ENCODE assay signal across 8 cellular contexts in the genomic region with DNA sequence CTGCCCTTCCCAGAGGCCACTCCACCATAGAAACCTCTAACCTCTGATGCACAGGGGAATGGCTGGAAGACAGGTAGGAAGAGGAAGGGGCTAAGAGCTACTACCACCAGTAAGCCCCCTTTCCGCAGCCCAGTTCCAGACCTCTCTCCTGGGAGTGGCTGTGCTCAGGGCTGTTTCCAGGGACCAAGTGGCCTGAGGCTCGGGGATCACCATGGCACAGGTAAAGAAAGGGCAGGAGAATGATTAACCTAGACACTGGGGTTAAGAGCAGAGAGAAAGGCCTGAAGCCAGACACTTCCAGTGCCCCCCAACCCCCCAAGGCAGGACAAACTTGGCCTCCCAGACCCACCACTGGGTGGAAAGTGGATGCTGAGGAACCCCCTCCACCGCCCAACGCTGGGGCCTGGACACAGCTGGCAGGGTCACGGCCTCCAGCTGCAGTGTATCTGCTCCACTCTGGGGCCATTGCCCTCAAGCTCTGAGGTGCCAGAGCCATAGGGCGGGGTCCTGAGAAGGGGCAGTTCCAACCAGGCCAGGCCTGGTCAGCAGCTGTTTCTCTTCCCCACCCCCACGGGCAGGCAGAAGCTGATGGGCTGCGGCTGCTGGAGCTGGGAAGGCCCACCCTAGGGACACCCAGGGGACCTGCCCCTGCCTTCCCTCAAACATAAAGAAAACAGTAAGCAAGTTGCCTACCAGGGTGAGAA. TPM values are rescaled to one million over a fixed set of nuclear protein-coding genes. Genes with fewer than 3 reads are reported as not detected.
DNase-seq lines count a peak whose midpoint lies in the region; ATAC-seq and TF ChIP-seq lines count a peak whose summit lies in the region.

No MANE protein-coding gene starts in this region.

- POLR2A ChIA-PET in HCT116 (lab: Charles Lee), result no interaction called here

- TF ChIP-seq RAD21 in HCT116 (IDR thresholded peaks at IDR 0.05; ENCODE audit: low read depth), result no peak

- H3K9me2 ChIP-seq in HCT116 (ENCODE audit: insufficient read depth), result no peaks in the 10 kb centered on the region

- H3K4me2 ChIP-seq in HCT116 (ENCODE audit: low read length), result peak overlapping the region; percentile 93

- H4K20me1 ChIP-seq in HCT116 (ENCODE audit: insufficient read depth), result no peaks in the 10 kb centered on the region; the same call in 1 of the 2 replicates

- H3K4me3 ChIP-seq in HCT116 (replicated peaks in 1 of 2; ENCODE audit: low read depth in 1 of 2, low read length in 2 of 2) (no peak overlapping the region), ascending aorta (peak overlapping the region; percentile 74 to 83), thoracic aorta (peak overlapping the region; percentile 87)

- H3K9me3 ChIP-seq in HCT116 (ENCODE audit: control insufficient read depth in 1 of 2, insufficient read depth in 1 of 2, low read depth in 1 of 2, low read length in 2 of 2) (no peaks in the 10 kb centered on the region), ascending aorta (no peaks in the 10 kb centered on the region), thoracic aorta (no peaks in the 10 kb centered on the region)

- peaks cover 21 to 44% of the 10 kb centered on the region in 2 experiments for H3K4me1 ChIP-seq in HCT116 (ENCODE audit: control insufficient read depth in 1 of 2, insufficient read depth in 2 of 2, low read length in 2 of 2)
- H3K4me1 ChIP-seq in ascending aorta, result peaks cover 6 to 25% of the 10 kb centered on the region in 2 donors
- peaks cover 24 to 62% of the 10 kb centered on the region in 2 donors for H3K4me1 ChIP-seq in thoracic aorta (ENCODE audit: control insufficient read depth in 1 of 2, low read depth in 2 of 2)

- peaks cover 36% of the 10 kb centered on the region for H3K79me2 ChIP-seq in HCT116 (ENCODE audit: insufficient read depth, low read length)

- H3K36me3 ChIP-seq in HCT116 (ENCODE audit: control insufficient read depth in 1 of 2, insufficient read depth in 2 of 2, low read length in 2 of 2) (peaks cover 7 to 14% of the 10 kb centered on the region in 2 experiments; a peak in 2 of 4 replicates), ascending aorta (peaks cover 27 to 31% of the 10 kb centered on the region in 2 donors), thoracic aorta (peaks cover 27% of the 10 kb centered on the region)

- BruUV-seq in HCT116 (replicated peaks; lab: Mats Ljungman, UMichigan), result no TSS peak

- TF ChIP-seq CTCF in 22Rv1 (IDR thresholded peaks at IDR 0.05) (no peak), HCT116 (IDR thresholded peaks at IDR 0.05 in 2 of 3, conservative IDR thresholded peaks at IDR 0.05 in 1 of 3; ENCODE audit: borderline replicate concordance in 1 of 3, insufficient read depth in 1 of 3, low read depth in 2 of 3, low read length in 2 of 3) (no peak), ascending aorta (IDR thresholded peaks at IDR 0.05) (no peak), thoracic aorta (IDR thresholded peaks at IDR 0.05) (no peak)

- 0 out of 2 replicates have a peak overlapping the region, but pooled peaks have one; percentile 87 for H3K9ac ChIP-seq in HCT116 (ENCODE audit: low read length)

- CTCF ChIA-PET in HCT116 (lab: Charles Lee), result no interaction called here

- H3K27ac ChIP-seq in 22Rv1 (peak overlapping the region; percentile 95), HCT116 (ENCODE audit: low read depth, low read length) (no peak overlapping the region; the same call in 1 of the 2 replicates), ascending aorta (peak overlapping the region; percentile 96 to 98), thoracic aorta (peak overlapping the region; percentile 97 to 99)

- intact Hi-C loops in HCT116 (cut with micrococcal nuclease) (no loop called here), ascending aorta (cut with DNase I) (loop anchor here (5.0 to 10.0 kb wide), 6 partner anchors 175 to 1908 kb away; partner anchors contain the start of genes COPA, DCAF8, IGSF8 and NCSTN)

- no peak for TF ChIP-seq POLR2A in HCT116 (IDR thresholded peaks at IDR 0.05; ENCODE audit: borderline replicate concordance, extremely low read depth, insufficient read depth, insufficient read length)

- RAD21 ChIA-PET in HCT116 (lab: Charles Lee; ENCODE audit: low non-redundant PET in 1 of 2, low total read pairs in 2 of 2, uncharacterized antibody in 2 of 2, unreplicated experiment in 2 of 2), result no interaction called here

- H2AFZ ChIP-seq in HCT116 (ENCODE audit: low read depth, low read length, poor library complexity, severe bottlenecking), result no peak overlapping the region

- DNase-seq in HCT116 (ENCODE audit: low read depth, low spot score) (no peak), ascending aorta (ENCODE audit: low spot score in 2 of 2) (peak in 1 of 2 donors; percentile 82), kidney tubule cell (ENCODE audit: low spot score) (peak; percentile 42), thoracic aorta (ENCODE audit: low spot score) (no peak), SHP77 treated with DMSO at 0.1 percent for 48 hours (lab: John Stamatoyannopoulos, UW) (no peak), NCI-H2107 treated with DMSO at 0.1 percent for 48 hours (lab: John Stamatoyannopoulos, UW; ENCODE audit: unreplicated experiment) (no peak)

- no peak for ATAC-seq in HCT116
- ATAC-seq in thoracic aorta (ENCODE audit: insufficient number of reproducible peaks, low FRiP score, low read depth), result no peak
- no peak for ATAC-seq in GM19467 (IDR thresholded peaks at IDR 0.05; ENCODE audit: unreplicated experiment)

- H3K27me3 ChIP-seq in HCT116 (ENCODE audit: insufficient read depth, low read length) (no peaks in the 10 kb centered on the region), ascending aorta (no peaks in the 10 kb centered on the region), thoracic aorta (replicated peaks; ENCODE audit: insufficient read depth) (no peaks in the 10 kb centered on the region)

TF ChIP-seq in HCT116, 20 proteins besides CTCF, POLR2A, EP300 and RAD21:
- TF ChIP-seq FOSL1 (IDR thresholded peaks at IDR 0.05; ENCODE audit: low read depth) (no peak), ZNF274 (IDR thresholded peaks at IDR 0.05; ENCODE audit: low read depth, low read length) (no peak), EZH2 (IDR thresholded peaks at IDR 0.05) (no peak), EZH2phosphoT487 (IDR thresholded peaks at IDR 0.05; ENCODE audit: borderline replicate concordance) (no peak), CBX3 (IDR thresholded peaks at IDR 0.05; ENCODE audit: low read depth) (no peak), EGR1 (IDR thresholded peaks at IDR 0.05; ENCODE audit: low read depth) (no peak), TCF7L2 (IDR thresholded peaks at IDR 0.05; ENCODE audit: borderline replicate concordance, extremely low read depth, insufficient read depth, insufficient read length) (no peak), ELF1 (IDR thresholded peaks at IDR 0.05; ENCODE audit: borderline replicate concordance, low read depth) (no peak), SRF (IDR thresholded peaks at IDR 0.05; ENCODE audit: low read depth) (no peak)
- TF ChIP-seq, protein P1, sequence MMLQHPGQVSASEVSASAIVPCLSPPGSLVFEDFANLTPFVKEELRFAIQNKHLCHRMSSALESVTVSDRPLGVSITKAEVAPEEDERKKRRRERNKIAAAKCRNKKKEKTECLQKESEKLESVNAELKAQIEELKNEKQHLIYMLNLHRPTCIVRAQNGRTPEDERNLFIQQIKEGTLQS (IDR thresholded peaks at IDR 0.05), result no peak
- TF ChIP-seq, protein P2, sequence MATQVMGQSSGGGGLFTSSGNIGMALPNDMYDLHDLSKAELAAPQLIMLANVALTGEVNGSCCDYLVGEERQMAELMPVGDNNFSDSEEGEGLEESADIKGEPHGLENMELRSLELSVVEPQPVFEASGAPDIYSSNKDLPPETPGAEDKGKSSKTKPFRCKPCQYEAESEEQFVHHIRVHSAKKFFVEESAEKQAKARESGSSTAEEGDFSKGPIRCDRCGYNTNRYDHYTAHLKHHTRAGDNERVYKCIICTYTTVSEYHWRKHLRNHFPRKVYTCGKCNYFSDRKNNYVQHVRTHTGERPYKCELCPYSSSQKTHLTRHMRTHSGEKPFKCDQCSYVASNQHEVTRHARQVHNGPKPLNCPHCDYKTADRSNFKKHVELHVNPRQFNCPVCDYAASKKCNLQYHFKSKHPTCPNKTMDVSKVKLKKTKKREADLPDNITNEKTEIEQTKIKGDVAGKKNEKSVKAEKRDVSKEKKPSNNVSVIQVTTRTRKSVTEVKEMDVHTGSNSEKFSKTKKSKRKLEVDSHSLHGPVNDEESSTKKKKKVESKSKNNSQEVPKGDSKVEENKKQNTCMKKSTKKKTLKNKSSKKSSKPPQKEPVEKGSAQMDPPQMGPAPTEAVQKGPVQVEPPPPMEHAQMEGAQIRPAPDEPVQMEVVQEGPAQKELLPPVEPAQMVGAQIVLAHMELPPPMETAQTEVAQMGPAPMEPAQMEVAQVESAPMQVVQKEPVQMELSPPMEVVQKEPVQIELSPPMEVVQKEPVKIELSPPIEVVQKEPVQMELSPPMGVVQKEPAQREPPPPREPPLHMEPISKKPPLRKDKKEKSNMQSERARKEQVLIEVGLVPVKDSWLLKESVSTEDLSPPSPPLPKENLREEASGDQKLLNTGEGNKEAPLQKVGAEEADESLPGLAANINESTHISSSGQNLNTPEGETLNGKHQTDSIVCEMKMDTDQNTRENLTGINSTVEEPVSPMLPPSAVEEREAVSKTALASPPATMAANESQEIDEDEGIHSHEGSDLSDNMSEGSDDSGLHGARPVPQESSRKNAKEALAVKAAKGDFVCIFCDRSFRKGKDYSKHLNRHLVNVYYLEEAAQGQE (IDR thresholded peaks at IDR 0.05; ENCODE audit: low read depth), result no peak

RNA-seq across cellular contexts. Expression of gene TAGLN2, which starts 2.7 kb away (rescaled TPM):
- 127 TPM for total RNA-seq in HCT116 (2021; ENCODE audit: unreplicated experiment)
- 174 and 182 TPM in 2 replicates for polyA plus RNA-seq in HCT116 (2012)
- 363 TPM for total RNA-seq in ascending aorta
- 100 to 1,000 TPM; 298 to 352 TPM for total RNA-seq in thoracic aorta

RNA-seq across cellular contexts. Expression of gene CFAP45, which starts 22.7 kb away (rescaled TPM):
- total RNA-seq in HCT116 (2021; ENCODE audit: unreplicated experiment) (0.59 TPM), ascending aorta (not detected), thoracic aorta (1 to 10 TPM in 1 of 2 donors, under 1 TPM in 1; 0.95 to 2.1 TPM)
- 0.52 and 0.91 TPM in 2 replicates for polyA plus RNA-seq in HCT116 (2012)

RNA-seq across cellular contexts. Expression of gene IGSF9, which starts 22.8 kb away (rescaled TPM):
- 10.3 TPM for total RNA-seq in HCT116 (2021; ENCODE audit: unreplicated experiment)
- polyA plus RNA-seq in HCT116 (2012), result 3.9 and 4.4 TPM in 2 replicates
- 0.11 TPM for total RNA-seq in ascending aorta
- under 1 TPM in 1 of 2 donors, not detected in 1; 0.99 TPM for total RNA-seq in thoracic aorta

RNA-seq across cellular contexts. Expression of gene SLAMF9, which starts 31.4 kb away (rescaled TPM):
- not detected for total RNA-seq in HCT116 (2021; ENCODE audit: unreplicated experiment)
- not detected in 2 replicates for polyA plus RNA-seq in HCT116 (2012)
- not detected for total RNA-seq in ascending aorta
- total RNA-seq in thoracic aorta, result not detected

Comparison
In these comparisons a context has a peak if more than half of its experiments do, and no peak if none do; other contexts are left out.
1. H3K4me3 ChIP-seq: peak in ascending aorta (2 of 2) and thoracic aorta (single experiment); none in HCT116 (0 of 2).